8 cellular contexts compared by ENCODE assay signal in genomic region chr9:120792898-120793765, GRCh38. TPM values are rescaled to one million over a fixed set of nuclear protein-coding genes. Genes with fewer than 3 reads are reported as not detected.
DNase-seq lines count a peak whose midpoint lies in the region; ATAC-seq and TF ChIP-seq lines count a peak whose summit lies in the region.

TSS of gene FBXW2 (minus strand) at chr9:120793416. CDS start at chr9:120788258, 5,158 bp downstream.

- H3K4me3 ChIP-seq in GM12875 (ENCODE audit: low read depth, low read length) (peak within 1 kb of the TSS; percentile 95), adrenal gland (peak within 1 kb of the TSS; percentile 53 to 98 (median 81)), heart left ventricle (peak within 1 kb of the TSS; percentile 64 to 97 (median 82)), transverse colon (peak within 1 kb of the TSS; percentile 41 to 86 (median 82))

- no peak for TF ChIP-seq EP300 in transverse colon (IDR thresholded peaks at IDR 0.05; ENCODE audit: low read depth)

- peaks cover 0 to 1% of the 10 kb centered on the region in 2 donors for H3K36me3 ChIP-seq in adrenal gland (replicated peaks in 1 of 2)
- peaks cover 0 to 23% (median 10%) of the 10 kb centered on the region in 9 donors for H3K36me3 ChIP-seq in heart left ventricle
- peaks cover 0 to 7% (median 0%) of the 10 kb centered on the region in 4 donors for H3K36me3 ChIP-seq in transverse colon

- intact Hi-C loops in adrenal gland (cut with DNase I) (no loop called here), heart left ventricle (cut with DNase I) (loop anchor here in 6 of 10 donors (1.0 to 5.0 kb wide), 4 partner anchors 49 to 144 kb away; partner anchors contain the start of gene PSMD5 (in 6 of the 6)), transverse colon (cut with DNase I; ENCODE audit: low total_unique reads) (no loop called here)

- H3K4me1 ChIP-seq in adrenal gland (replicated peaks in 1 of 2), result peaks cover 21 to 43% of the 10 kb centered on the region in 2 donors
- peaks cover 3 to 51% (median 26%) of the 10 kb centered on the region in 12 donors for H3K4me1 ChIP-seq in heart left ventricle
- H3K4me1 ChIP-seq in transverse colon, result peaks cover 11 to 27% (median 19%) of the 10 kb centered on the region in 4 donors

- in situ Hi-C loops in transverse colon (cut with MboI; ENCODE audit: low pct_ligation_motif_present in 1 of 4, low pct_unique_long_range_greater_than_20kb in 1 of 4, low sequenced_read_pairs in 3 of 4), result no loop called here

- H3K27me3 ChIP-seq in adrenal gland (no peaks in the 10 kb centered on the region), heart left ventricle (no peaks in the 10 kb centered on the region), transverse colon (no peaks in the 10 kb centered on the region)

- H3K9me3 ChIP-seq in adrenal gland (replicated peaks in 1 of 3), result no peaks in the 10 kb centered on the region
- H3K9me3 ChIP-seq in heart left ventricle, result no peaks in the 10 kb centered on the region
- no peaks in the 10 kb centered on the region for H3K9me3 ChIP-seq in transverse colon

- WGBS in adrenal gland, 4 donors, result 0 to 1% (median 0%) methylated on average over 16 to 72 of the region's 72 CpGs
- 0 to 1% (median 0%) methylated on average over 39 to 72 of the region's 72 CpGs for WGBS in heart left ventricle, 4 donors
- 0% methylated on average over 2 to 46 of the region's 72 CpGs for WGBS in transverse colon (ENCODE audit: low coverage in 1 of 2), 2 donors

- peak; percentile 96 for ATAC-seq in HG02759 (IDR thresholded peaks at IDR 0.05; ENCODE audit: unreplicated experiment)
- peak; percentile 100 for ATAC-seq in heart left ventricle

- DNase-seq in NCI-H1417 (lab: John Stamatoyannopoulos, UW) (peak; percentile 76 to 96 (median 95)), T-helper 1 cell (peak; percentile 68 to 93 (median 76)), adrenal gland (peak; percentile 90 to 94 (median 92)), heart left ventricle (peak; percentile 94 to 96 (median 95)), pons (ENCODE audit: low spot score) (peak; percentile 86), transverse colon (peak; percentile 95)

- H3K27ac ChIP-seq in adrenal gland (peak within 1 kb of the TSS; percentile 70 to 96 (median 92)), heart left ventricle (peak within 1 kb of the TSS; percentile 45 to 96 (median 90)), transverse colon (peak within 1 kb of the TSS; percentile 89 to 95 (median 94))

- TF ChIP-seq POLR2A in adrenal gland (IDR thresholded peaks at IDR 0.05), result peak; percentile 76 to 88
- peak in 1 of 2 donors; percentile 91 for TF ChIP-seq POLR2A in heart left ventricle (IDR thresholded peaks at IDR 0.05)
- peak; percentile 95 for TF ChIP-seq POLR2A in transverse colon (IDR thresholded peaks at IDR 0.05)

- TF ChIP-seq CTCF in GM12875 (IDR thresholded peaks at IDR 0.05; ENCODE audit: borderline replicate concordance, insufficient read depth, low read depth, low read length), result no peak
- peak in 3 of 6 experiments; percentile 21 to 45 (median 34) for TF ChIP-seq CTCF in adrenal gland (IDR thresholded peaks at IDR 0.05)
- TF ChIP-seq CTCF in heart left ventricle (IDR thresholded peaks at IDR 0.05), result peak in 1 of 12 donors; percentile 6
- peak in 3 of 5 experiments; percentile 6 to 51 (median 44) for TF ChIP-seq CTCF in transverse colon (IDR thresholded peaks at IDR 0.05)

RNA-seq across cellular contexts. Expression of gene FBXW2, which starts in this region (rescaled TPM):
- total RNA-seq in adrenal gland (10 to 100 TPM; 31.8 to 86.8 (median 66.1) TPM), heart left ventricle (10 to 100 TPM; 27.0 to 58.7 (median 42.0) TPM), transverse colon (10 to 100 TPM; 23.3 to 52.1 (median 40.0) TPM)
- polyA plus RNA-seq in adrenal gland (10 to 100 TPM in 2 of 3 donors, 1 to 10 TPM in 1; 9.2 to 45.9 (median 13.2) TPM), heart left ventricle (10 to 100 TPM in 1 of 2 donors, 1 to 10 TPM in 1; 7.9 to 24.5 TPM)

Comparison
In these comparisons a context has a peak if more than half of its experiments do, and no peak if none do; other contexts are left out.
1. Peak in every context shown above with its lines: DNase-seq, ATAC-seq, H3K4me3 ChIP-seq and H3K27ac ChIP-seq.
2. intact Hi-C loops: an anchor here in heart left ventricle (1.0 to 5.0 kb wide); none called in adrenal gland and transverse colon.